ENCODE assay signal across 13 cellular contexts in genomic region chr6:27214126-27214601, GRCh38. TPM values are rescaled to one million over a fixed set of nuclear protein-coding genes. Genes with fewer than 3 reads are reported as not detected.
DNase-seq lines count a peak whose midpoint lies in the region; ATAC-seq, FAIRE-seq and TF ChIP-seq lines count a peak whose summit lies in the region.
"Had no signal": no experiment of that assay in that cellular context is flagged by ENCODE, and none has a peak within 500 bp of the region (broad histone marks: within the 10 kb centered on the region; RNA-seq: fewer than 3 reads in every experiment).

No MANE protein-coding gene starts in this region.

- H3K4me3 Mint-ChIP-seq in CD4-positive, alpha-beta memory T cell = no peak overlapping the region

- H3K9me2 ChIP-seq in SK-N-SH = no peaks in the 10 kb centered on the region

- H2BK20ac ChIP-seq in H1 (ENCODE audit: low read length) = no peak overlapping the region

- DNase-seq in SK-N-SH (no peak), NCI-H460 (ENCODE audit: extremely low read depth, low read depth) (peak; percentile 9), H1 (ENCODE audit: low read depth in 1 of 2, low spot score in 2 of 2) (peak in 1 of 2 experiments; percentile 69), osteoblast (ENCODE audit: insufficient read length, low spot score, missing footprints) (no peak), right lobe of liver (no peak)
- no peak for DNase-seq in CD4-positive, alpha-beta memory T cell
- DNase-seq: activated effector memory CD4-positive, alpha-beta T cell treated with Interleukin-2 at 50 U/mL for 16 hours; effector CD4-positive, alpha-beta T cell; immature natural killer cell; MV-4-11 had no signal

- H3K4me2 ChIP-seq in SK-N-SH = peak overlapping the region; percentile 68
- H3K4me2 ChIP-seq in H1 (ENCODE audit: insufficient read depth in 1 of 2, low read depth in 2 of 2, low read length in 2 of 2) = peak overlapping the region; percentile 2 to 51; a peak in 3 of 4 replicates
- H3K4me2 ChIP-seq in osteoblast (ENCODE audit: insufficient read depth, low read length) = peak overlapping the region; percentile 67

- TF ChIP-seq CTCF in SK-N-SH (IDR thresholded peaks at IDR 0.05) (no peak), H1 (IDR thresholded peaks at IDR 0.05; ENCODE audit: control extremely low read depth in 1 of 3, insufficient read depth in 1 of 3, low read depth in 1 of 3, low read length in 3 of 3) (no peak), osteoblast (IDR thresholded peaks at IDR 0.05; ENCODE audit: extremely low read depth, low read depth, low read length) (no peak), right lobe of liver (IDR thresholded peaks at IDR 0.05) (no peak)

- no peak overlapping the region for H2BK120ac ChIP-seq in H1 (replicated peaks; ENCODE audit: low read depth, low read length)

- no peak overlapping the region for H3K9ac ChIP-seq in SK-N-SH
- H3K9ac ChIP-seq in H1 (replicated peaks in 1 of 4; ENCODE audit: extremely low read depth in 1 of 4, low read depth in 3 of 4, low read length in 3 of 4) = no peak overlapping the region

- H3K23ac ChIP-seq in H1 (ENCODE audit: insufficient read length) = no peak overlapping the region

- H2BK12ac ChIP-seq in H1 (ENCODE audit: low read depth, low read length) = no peak overlapping the region

- ATAC-seq in SK-N-SH treated with all-trans-retinoic acid at 6 μM for 48 hours (no peak), GM19035 (IDR thresholded peaks at IDR 0.05; ENCODE audit: unreplicated experiment) (no peak), right lobe of liver (no peak)

- H4K20me1 ChIP-seq in SK-N-SH (ENCODE audit: insufficient read depth) = no peaks in the 10 kb centered on the region
- no peaks in the 10 kb centered on the region for H4K20me1 ChIP-seq in H1 (replicated peaks in 1 of 2; ENCODE audit: control insufficient read depth in 1 of 2, insufficient read depth in 2 of 2, low read length in 2 of 2)
- H4K20me1 ChIP-seq in osteoblast (ENCODE audit: insufficient read depth, low read length) = no peaks in the 10 kb centered on the region

- H3K4ac ChIP-seq in H1 (replicated peaks; ENCODE audit: insufficient read length, low read depth, low read length) = no peak overlapping the region

- no peak overlapping the region for H2BK15ac ChIP-seq in H1 (ENCODE audit: low read length)

- POLR2A ChIA-PET in SK-N-SH (lab: Yijun Ruan, JAX) = no interaction called here
- POLR2A ChIA-PET in H1 (lab: Charles Lee; ENCODE audit: partially characterized antibody) = interaction anchor here (0.9 to 1.0 kb wide), 4 partner anchors 20 to 595 kb away, joined by 3 to 5 read pairs (median 4); a partner anchor contains a TSS
- POLR2A ChIA-PET in CD4-positive, alpha-beta memory T cell (lab: Charles Lee; ENCODE audit: partially characterized antibody) = no interaction called here

- H3K27me3 ChIP-seq in SK-N-SH (ENCODE audit: insufficient read depth) (peaks cover 23% of the 10 kb centered on the region; the same call in 1 of the 2 replicates), H1 (replicated peaks in 1 of 4; ENCODE audit: control insufficient read depth in 3 of 4, extremely low read depth in 1 of 4, insufficient read depth in 3 of 4, low read length in 3 of 4) (no peaks in the 10 kb centered on the region), osteoblast (ENCODE audit: insufficient read depth, low read length) (no peaks in the 10 kb centered on the region), right lobe of liver (peaks cover 4 to 7% of the 10 kb centered on the region in 2 donors)
- H3K27me3 ChIP-seq in CD4-positive, alpha-beta memory T cell (ENCODE audit: insufficient read depth, low read length) = peaks cover 11% of the 10 kb centered on the region

- no peaks in the 10 kb centered on the region for H3K4me1 Mint-ChIP-seq in CD4-positive, alpha-beta memory T cell

- no peak overlapping the region for H4K8ac ChIP-seq in H1 (ENCODE audit: extremely low read depth, insufficient read depth, low read length)

- no peak overlapping the region; the same call in 1 of the 2 replicates for H2AFZ ChIP-seq in SK-N-SH (ENCODE audit: low read depth)
- H2AFZ ChIP-seq in H1 (ENCODE audit: low read length) = no peak overlapping the region
- no peak overlapping the region for H2AFZ ChIP-seq in osteoblast (ENCODE audit: low read length)

- no peak for FAIRE-seq in H1 (lab: Jason Lieb, UNC)

- H4K5ac ChIP-seq in H1 (ENCODE audit: insufficient read length, low read depth, low read length) = no peak overlapping the region

- CTCF ChIA-PET in SK-N-SH (lab: Yijun Ruan, JAX) = interaction anchor here (0.6 kb wide), 1 partner anchor 535 kb away, joined by 3 read pairs; no protein-coding TSS in a partner anchor
- CTCF ChIA-PET in H1 (lab: Charles Lee; ENCODE audit: partially characterized antibody) = interaction anchor here (1.4 to 1.5 kb wide), 2 partner anchors 20 to 54 kb away, joined by 4 to 5 read pairs; no protein-coding TSS in a partner anchor
- CTCF ChIA-PET in CD4-positive, alpha-beta memory T cell (lab: Charles Lee; ENCODE audit: partially characterized antibody) = no interaction called here

- H2BK5ac ChIP-seq in H1 (ENCODE audit: low read depth, low read length) = no peak overlapping the region

- H3K79me1 ChIP-seq in H1 (ENCODE audit: low read depth, low read length) = no peaks in the 10 kb centered on the region

- peaks cover 0 to 22% (median 9%) of the 10 kb centered on the region in 8 donors for H3K9me3 Mint-ChIP-seq in CD4-positive, alpha-beta memory T cell
- H3K9me3 Mint-ChIP-seq: immature natural killer cell had no signal

- TF ChIP-seq POLR2A in H1 (IDR thresholded peaks at IDR 0.05; ENCODE audit: control extremely low read depth in 1 of 2, low read depth in 2 of 2, low read length in 2 of 2) (no peak), right lobe of liver (IDR thresholded peaks at IDR 0.05) (no peak)

- no peaks in the 10 kb centered on the region for H3K36me3 Mint-ChIP-seq in CD4-positive, alpha-beta memory T cell

- H3K27ac ChIP-seq in SK-N-SH (ENCODE audit: low read depth in 2 of 2, low read length in 1 of 2) = no peak overlapping the region
- H3K27ac ChIP-seq in H1 (ENCODE audit: low read depth, low read length) = no peak overlapping the region
- no peak overlapping the region for H3K27ac ChIP-seq in osteoblast (ENCODE audit: low read depth, low read length)
- no peak overlapping the region for H3K27ac ChIP-seq in CD4-positive, alpha-beta memory T cell (ENCODE audit: low read depth, low read length)
- no peak overlapping the region for H3K27ac ChIP-seq in right lobe of liver
- H3K27ac ChIP-seq: thoracic aorta had no signal

- H2AK5ac ChIP-seq in H1 (ENCODE audit: low read depth, low read length) = no peak overlapping the region

- no peaks in the 10 kb centered on the region for H3K23me2 ChIP-seq in H1 (ENCODE audit: low read depth, low read length)

- H3K79me2 ChIP-seq in SK-N-SH (ENCODE audit: insufficient read depth) = no peaks in the 10 kb centered on the region
- H3K79me2 ChIP-seq in H1 (ENCODE audit: control insufficient read depth in 1 of 2, insufficient read depth in 2 of 2, low read length in 2 of 2) = no peaks in the 10 kb centered on the region
- no peaks in the 10 kb centered on the region for H3K79me2 ChIP-seq in osteoblast (ENCODE audit: insufficient read depth, low read length)

- no peak overlapping the region for H3K56ac ChIP-seq in H1 (replicated peaks; ENCODE audit: insufficient read length, low read depth, low read length)

- no peak overlapping the region for H4K91ac ChIP-seq in H1 (replicated peaks; ENCODE audit: insufficient read length, low read length)

- no peaks in the 10 kb centered on the region for H3F3A ChIP-seq in SK-N-SH (replicated peaks; ENCODE audit: insufficient read depth)

- no peak overlapping the region for H3K14ac ChIP-seq in H1 (ENCODE audit: insufficient read length)

- H3K4me3 ChIP-seq in SK-N-SH (ENCODE audit: low read depth in 2 of 2, low read length in 1 of 2) = peak overlapping the region; percentile 44 to 58; a peak in 3 of 4 replicates
- H3K4me3 ChIP-seq in H1 (ENCODE audit: extremely low read depth in 1 of 4, insufficient read depth in 2 of 4, low read depth in 3 of 4, low read length in 4 of 4) = peak overlapping the region; percentile 60 to 81 (median 73)
- peak overlapping the region; percentile 72 for H3K4me3 ChIP-seq in osteoblast (ENCODE audit: insufficient read depth, low read length)
- H3K4me3 ChIP-seq in CD4-positive, alpha-beta memory T cell (ENCODE audit: low read length in 2 of 2) = no peak overlapping the region
- no peak overlapping the region for H3K4me3 ChIP-seq in right lobe of liver
- H3K4me3 ChIP-seq: thoracic aorta had no signal

- intact Hi-C loops in CD4-positive, alpha-beta memory T cell (cut with micrococcal nuclease) = no loop called here
- intact Hi-C loops in right lobe of liver (cut with DNase I) = no loop called here

- H3K27ac Mint-ChIP-seq in CD4-positive, alpha-beta memory T cell = no peak overlapping the region
- H3K27ac Mint-ChIP-seq: immature natural killer cell had no signal

- H3K36me3 ChIP-seq in SK-N-SH (replicated peaks in 1 of 2; ENCODE audit: control insufficient read depth in 1 of 2, insufficient read depth in 2 of 2, low read length in 1 of 2) = no peaks in the 10 kb centered on the region
- H3K36me3 ChIP-seq in H1 (ENCODE audit: control insufficient read depth in 2 of 4, insufficient read depth in 4 of 4, low read length in 3 of 4) = no peaks in the 10 kb centered on the region
- H3K36me3 ChIP-seq in osteoblast (ENCODE audit: insufficient read depth, low read length) = no peaks in the 10 kb centered on the region
- no peaks in the 10 kb centered on the region for H3K36me3 ChIP-seq in CD4-positive, alpha-beta memory T cell (ENCODE audit: insufficient read depth, low read length)
- no peaks in the 10 kb centered on the region for H3K36me3 ChIP-seq in right lobe of liver
- H3K36me3 ChIP-seq: thoracic aorta had no signal

- H3K9me3 ChIP-seq in SK-N-SH (no peaks in the 10 kb centered on the region), H1 (ENCODE audit: insufficient read depth in 2 of 2, low read depth in 1 of 2, low read length in 1 of 2) (no peaks in the 10 kb centered on the region), osteoblast (ENCODE audit: low read depth, low read length) (no peaks in the 10 kb centered on the region), right lobe of liver (no peaks in the 10 kb centered on the region)
- no peaks in the 10 kb centered on the region for H3K9me3 ChIP-seq in CD4-positive, alpha-beta memory T cell (ENCODE audit: control insufficient read depth in 1 of 2, low read length in 2 of 2)
- H3K9me3 ChIP-seq: thoracic aorta had no signal

- H3K27me3 Mint-ChIP-seq in CD4-positive, alpha-beta memory T cell = peaks cover 36 to 45% of the 10 kb centered on the region in 2 donors

- H3K4me1 ChIP-seq in SK-N-SH (ENCODE audit: control insufficient read depth in 1 of 2, insufficient read depth in 2 of 2, low read depth in 1 of 2, low read length in 1 of 2) = no peaks in the 10 kb centered on the region
- H3K4me1 ChIP-seq in H1 (replicated peaks in 1 of 4; ENCODE audit: control insufficient read depth in 3 of 4, insufficient read depth in 4 of 4, low read length in 3 of 4) = peaks cover 0 to 3% (median 0%) of the 10 kb centered on the region in 4 experiments; a peak in 2 of 7 replicates
- no peaks in the 10 kb centered on the region for H3K4me1 ChIP-seq in osteoblast (ENCODE audit: insufficient read depth, low read length)
- H3K4me1 ChIP-seq in CD4-positive, alpha-beta memory T cell (ENCODE audit: insufficient read depth, low read length) = peaks cover 4% of the 10 kb centered on the region
- no peaks in the 10 kb centered on the region for H3K4me1 ChIP-seq in right lobe of liver

- TF ChIP-seq RAD21 in SK-N-SH (IDR thresholded peaks at IDR 0.05; ENCODE audit: low read length) = no peak
- no peak for TF ChIP-seq RAD21 in H1 (IDR thresholded peaks at IDR 0.05 in 1 of 2, conservative IDR thresholded peaks at IDR 0.05 in 1 of 2; ENCODE audit: low read depth in 2 of 2, low read length in 2 of 2)

- H3K18ac ChIP-seq in H1 (ENCODE audit: extremely low read depth, low read length) = no peak overlapping the region

- TF ChIP-seq EP300 in SK-N-SH (IDR thresholded peaks at IDR 0.05; ENCODE audit: borderline replicate concordance in 1 of 2, low read depth in 1 of 2, low read length in 1 of 2) (no peak), H1 (IDR thresholded peaks at IDR 0.05; ENCODE audit: borderline replicate concordance in 1 of 2, low read depth in 2 of 2, low read length in 2 of 2) (no peak)

- WGBS in SK-N-SH (ENCODE audit: low lambda C conversion rate) = 43% methylated on average over 19 of the region's 19 CpGs
- WGBS in H1 (ENCODE audit: extremely low coverage in 1 of 2, insufficient coverage in 1 of 2, insufficient read length in 1 of 2, insufficient replicate concordance in 2 of 2, low coverage in 1 of 2, low lambda C conversion rate in 2 of 2, missing lambda C conversion rate in 1 of 2), 2 experiments = 10% methylated on average over 19 of the region's 19 CpGs; no CpG with 5 or more reads in 1 of the 2 experiments
- WGBS in right lobe of liver (ENCODE audit: insufficient coverage, low coverage, low lambda C conversion rate, missing lambda C conversion rate) = 37% methylated on average over 15 of the region's 19 CpGs

RNA-seq across cellular contexts. Expression of gene PRSS16, which starts 33.3 kb away (rescaled TPM):
- polyA plus RNA-seq in SK-N-SH (2012; rRNA removed) (0.05 and 0.07 TPM in 2 replicates), H1 (2011; rRNA removed) (38.9 and 39.6 TPM in 2 replicates)
- polyA plus RNA-seq in SK-N-SH (2012; cell fraction: cytosol; rRNA removed) = 0.06 and 0.12 TPM in 2 replicates
- polyA plus RNA-seq in SK-N-SH (2012; cell fraction: nucleus; rRNA removed) = 0.13 and 0.19 TPM in 2 replicates
- 4.1 and 5.0 TPM in 2 replicates for total RNA-seq in NCI-H460 (2014; rRNA removed; shearing (Covaris generic))
- 0.88 and 6.4 TPM in 2 replicates for polyA plus RNA-seq in NCI-H460 (2014; cell fraction: nucleus; rRNA removed)
- total RNA-seq in H1 (2021; fragmentation: NEBNext Ultra II Directional; extraction: Animal tissue kit (Norgen Biotek cat#: 25700)) = 19.2 and 20.2 TPM in 2 replicates
- polyA plus RNA-seq in H1 (2011; cell fraction: cytosol; rRNA removed) = 48.8 TPM
- 23.7 TPM for polyA plus RNA-seq in H1 (2011; cell fraction: nucleus; rRNA removed)
- polyA plus RNA-seq in H1 (2012, experiment 1 of 2) = 15.7 to 20.6 TPM (median 19.8 TPM) in 4 replicates
- polyA plus RNA-seq in H1 (2012, experiment 2 of 2) = 23.1 TPM
- 15.2 TPM for polyA plus RNA-seq in H1 (2013, experiment 1 of 2)
- polyA plus RNA-seq in H1 (2013, experiment 2 of 2) = 16.0 TPM
- polyA minus RNA-seq in H1 (2011; rRNA and poly(A)+ RNA removed) = 27.4 and 34.3 TPM in 2 replicates
- polyA minus RNA-seq in H1 (2011; cell fraction: cytosol; rRNA and poly(A)+ RNA removed) = 5.1 TPM
- 11.7 TPM for polyA minus RNA-seq in H1 (2011; cell fraction: nucleus; rRNA and poly(A)+ RNA removed)
- total RNA-seq in osteoblast (not detected in 2 replicates), right lobe of liver (under 1 TPM in 2 of 6 experiments, not detected in 4; 0.29 to 0.37 TPM)
- 1 to 10 TPM; 1.9 to 2.5 TPM for total RNA-seq in CD4-positive, alpha-beta memory T cell
- polyA plus RNA-seq in CD4-positive, alpha-beta memory T cell = 1 to 10 TPM; 1.5 to 3.3 TPM
- total RNA-seq: thoracic aorta had no signal

Comparison
In these comparisons a context has a peak if more than half of its experiments do, and no peak if none do; other contexts are left out.
1. H3K4me3 ChIP-seq: peak in SK-N-SH (2 of 2), H1 (4 of 4) and osteoblast (single experiment); none in CD4-positive, alpha-beta memory T cell (0 of 2) and right lobe of liver (0 of 3).
2. Peak in every context shown above with its lines, with median percentiles within 50 percentile points of each other: H3K4me2 ChIP-seq.